1 cellular context compared by ENCODE assay signal in the genomic region with DNA sequence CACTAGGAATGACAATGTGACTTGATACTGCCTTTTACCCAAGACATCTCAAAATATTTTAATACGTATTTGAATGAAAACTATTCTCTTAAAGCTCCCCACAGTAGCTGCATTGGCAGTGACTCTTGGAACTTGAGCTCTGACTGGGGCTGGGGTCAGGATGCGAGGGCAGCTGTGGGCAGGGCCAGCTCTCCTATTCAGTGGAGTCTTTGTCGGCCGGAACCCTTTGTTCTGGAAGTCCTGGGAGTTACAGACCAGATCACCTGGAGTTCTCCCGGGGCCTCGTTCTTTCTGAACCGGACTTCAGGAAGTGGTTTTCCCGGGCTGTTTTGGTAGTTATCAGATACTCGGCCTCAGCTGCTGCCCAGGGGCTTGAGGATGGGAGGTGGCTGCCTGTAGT.
TF ChIP-seq lines count a peak whose summit lies in the region.

No MANE protein-coding gene starts in this region.

TF ChIP-seq in HepG2, 621 proteins besides CTCF, POLR2A, EP300 and RAD21 (continued from another document and continues in another):
- no peak for TF ChIP-seq ZBTB44 (CRISPR knock-in tag; IDR thresholded peaks at IDR 0.05)
- TF ChIP-seq, protein P1, sequence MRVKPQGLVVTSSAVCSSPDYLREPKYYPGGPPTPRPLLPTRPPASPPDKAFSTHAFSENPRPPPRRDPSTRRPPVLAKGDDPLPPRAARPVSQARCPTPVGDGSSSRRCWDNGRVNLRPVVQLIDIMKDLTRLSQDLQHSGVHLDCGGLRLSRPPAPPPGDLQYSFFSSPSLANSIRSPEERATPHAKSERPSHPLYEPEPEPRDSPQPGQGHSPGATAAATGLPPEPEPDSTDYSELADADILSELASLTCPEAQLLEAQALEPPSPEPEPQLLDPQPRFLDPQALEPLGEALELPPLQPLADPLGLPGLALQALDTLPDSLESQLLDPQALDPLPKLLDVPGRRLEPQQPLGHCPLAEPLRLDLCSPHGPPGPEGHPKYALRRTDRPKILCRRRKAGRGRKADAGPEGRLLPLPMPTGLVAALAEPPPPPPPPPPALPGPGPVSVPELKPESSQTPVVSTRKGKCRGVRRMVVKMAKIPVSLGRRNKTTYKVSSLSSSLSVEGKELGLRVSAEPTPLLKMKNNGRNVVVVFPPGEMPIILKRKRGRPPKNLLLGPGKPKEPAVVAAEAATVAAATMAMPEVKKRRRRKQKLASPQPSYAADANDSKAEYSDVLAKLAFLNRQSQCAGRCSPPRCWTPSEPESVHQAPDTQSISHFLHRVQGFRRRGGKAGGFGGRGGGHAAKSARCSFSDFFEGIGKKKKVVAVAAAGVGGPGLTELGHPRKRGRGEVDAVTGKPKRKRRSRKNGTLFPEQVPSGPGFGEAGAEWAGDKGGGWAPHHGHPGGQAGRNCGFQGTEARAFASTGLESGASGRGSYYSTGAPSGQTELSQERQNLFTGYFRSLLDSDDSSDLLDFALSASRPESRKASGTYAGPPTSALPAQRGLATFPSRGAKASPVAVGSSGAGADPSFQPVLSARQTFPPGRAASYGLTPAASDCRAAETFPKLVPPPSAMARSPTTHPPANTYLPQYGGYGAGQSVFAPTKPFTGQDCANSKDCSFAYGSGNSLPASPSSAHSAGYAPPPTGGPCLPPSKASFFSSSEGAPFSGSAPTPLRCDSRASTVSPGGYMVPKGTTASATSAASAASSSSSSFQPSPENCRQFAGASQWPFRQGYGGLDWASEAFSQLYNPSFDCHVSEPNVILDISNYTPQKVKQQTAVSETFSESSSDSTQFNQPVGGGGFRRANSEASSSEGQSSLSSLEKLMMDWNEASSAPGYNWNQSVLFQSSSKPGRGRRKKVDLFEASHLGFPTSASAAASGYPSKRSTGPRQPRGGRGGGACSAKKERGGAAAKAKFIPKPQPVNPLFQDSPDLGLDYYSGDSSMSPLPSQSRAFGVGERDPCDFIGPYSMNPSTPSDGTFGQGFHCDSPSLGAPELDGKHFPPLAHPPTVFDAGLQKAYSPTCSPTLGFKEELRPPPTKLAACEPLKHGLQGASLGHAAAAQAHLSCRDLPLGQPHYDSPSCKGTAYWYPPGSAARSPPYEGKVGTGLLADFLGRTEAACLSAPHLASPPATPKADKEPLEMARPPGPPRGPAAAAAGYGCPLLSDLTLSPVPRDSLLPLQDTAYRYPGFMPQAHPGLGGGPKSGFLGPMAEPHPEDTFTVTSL (CRISPR knock-in tag; IDR thresholded peaks at IDR 0.05; ENCODE audit: borderline replicate concordance) = no peak
- no peak for TF ChIP-seq FOXJ3 (CRISPR knock-in tag; IDR thresholded peaks at IDR 0.05; ENCODE audit: borderline replicate concordance)
- no peak for TF ChIP-seq ZNF331 (CRISPR knock-in tag; IDR thresholded peaks at IDR 0.05)
- TF ChIP-seq ZNF431 (CRISPR knock-in tag; IDR thresholded peaks at IDR 0.05; ENCODE audit: borderline replicate concordance, low read depth) = no peak
- TF ChIP-seq ZNF616 (CRISPR knock-in tag; IDR thresholded peaks at IDR 0.05; ENCODE audit: low read depth) = no peak
- no peak for TF ChIP-seq ZNF780A (CRISPR knock-in tag; IDR thresholded peaks at IDR 0.05)
- TF ChIP-seq TERF1 (CRISPR knock-in tag; IDR thresholded peaks at IDR 0.05) = no peak
- TF ChIP-seq NFE2L1 (CRISPR knock-in tag; IDR thresholded peaks at IDR 0.05; ENCODE audit: borderline replicate concordance) = no peak
- TF ChIP-seq, protein P2, sequence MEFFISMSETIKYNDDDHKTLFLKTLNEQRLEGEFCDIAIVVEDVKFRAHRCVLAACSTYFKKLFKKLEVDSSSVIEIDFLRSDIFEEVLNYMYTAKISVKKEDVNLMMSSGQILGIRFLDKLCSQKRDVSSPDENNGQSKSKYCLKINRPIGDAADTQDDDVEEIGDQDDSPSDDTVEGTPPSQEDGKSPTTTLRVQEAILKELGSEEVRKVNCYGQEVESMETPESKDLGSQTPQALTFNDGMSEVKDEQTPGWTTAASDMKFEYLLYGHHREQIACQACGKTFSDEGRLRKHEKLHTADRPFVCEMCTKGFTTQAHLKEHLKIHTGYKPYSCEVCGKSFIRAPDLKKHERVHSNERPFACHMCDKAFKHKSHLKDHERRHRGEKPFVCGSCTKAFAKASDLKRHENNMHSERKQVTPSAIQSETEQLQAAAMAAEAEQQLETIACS (CRISPR knock-in tag; IDR thresholded peaks at IDR 0.05) = no peak
- no peak for TF ChIP-seq CCDC6 (CRISPR knock-in tag; IDR thresholded peaks at IDR 0.05)
- TF ChIP-seq ZNF354B (CRISPR knock-in tag; IDR thresholded peaks at IDR 0.05) = no peak
- TF ChIP-seq NPAS2 (CRISPR knock-in tag; IDR thresholded peaks at IDR 0.05; ENCODE audit: borderline replicate concordance) = no peak
- no peak for TF ChIP-seq ZKSCAN1 (IDR thresholded peaks at IDR 0.05; ENCODE audit: low read length)
- TF ChIP-seq ZBTB1 (CRISPR knock-in tag; IDR thresholded peaks at IDR 0.05; ENCODE audit: borderline replicate concordance) = no peak
- no peak for TF ChIP-seq ZNF629 (CRISPR knock-in tag; conservative IDR thresholded peaks at IDR 0.05)
- TF ChIP-seq REL (CRISPR knock-in tag; conservative IDR thresholded peaks at IDR 0.05) = no peak
- no peak for TF ChIP-seq SP2 (CRISPR knock-in tag; IDR thresholded peaks at IDR 0.05)
- TF ChIP-seq SOX13 (IDR thresholded peaks at IDR 0.05) = no peak; the same call in 1 of the 2 replicates
- TF ChIP-seq SOX13 (CRISPR knock-in tag; conservative IDR thresholded peaks at IDR 0.05 in 1 of 2, IDR thresholded peaks at IDR 0.05 in 1 of 2) = peak in 1 of 2 experiments; percentile 88; a peak in 2 of 4 replicates
- 0 out of 2 replicates have a peak, but pooled peaks have one; percentile 17 for TF ChIP-seq FOSL2 (CRISPR knock-in tag; IDR thresholded peaks at IDR 0.05)
- TF ChIP-seq ZNF792 (CRISPR knock-in tag; IDR thresholded peaks at IDR 0.05) = no peak
- no peak for TF ChIP-seq PLRG1 (conservative IDR thresholded peaks at IDR 0.05)
- TF ChIP-seq ZNF484 (CRISPR knock-in tag; IDR thresholded peaks at IDR 0.05; ENCODE audit: borderline replicate concordance, low read depth) = no peak
- peak; percentile 84 for TF ChIP-seq PAXIP1 (CRISPR knock-in tag; conservative IDR thresholded peaks at IDR 0.05)
- TF ChIP-seq ZNF598 (CRISPR knock-in tag; IDR thresholded peaks at IDR 0.05; ENCODE audit: borderline replicate concordance) = no peak
- no peak for TF ChIP-seq ATF1 (CRISPR knock-in tag; IDR thresholded peaks at IDR 0.05)
- no peak for TF ChIP-seq ADNP (CRISPR knock-in tag; IDR thresholded peaks at IDR 0.05)
- no peak for TF ChIP-seq ZNF441 (CRISPR knock-in tag; IDR thresholded peaks at IDR 0.05; ENCODE audit: borderline replicate concordance)
- no peak for TF ChIP-seq GATAD1 (CRISPR knock-in tag; IDR thresholded peaks at IDR 0.05)
- TF ChIP-seq ZNF12 (CRISPR knock-in tag; IDR thresholded peaks at IDR 0.05) = no peak
- TF ChIP-seq JUNB (CRISPR knock-in tag; IDR thresholded peaks at IDR 0.05; ENCODE audit: borderline replicate concordance) = no peak
- no peak for TF ChIP-seq MTA3 (CRISPR knock-in tag; IDR thresholded peaks at IDR 0.05)
- TF ChIP-seq, protein P3, sequence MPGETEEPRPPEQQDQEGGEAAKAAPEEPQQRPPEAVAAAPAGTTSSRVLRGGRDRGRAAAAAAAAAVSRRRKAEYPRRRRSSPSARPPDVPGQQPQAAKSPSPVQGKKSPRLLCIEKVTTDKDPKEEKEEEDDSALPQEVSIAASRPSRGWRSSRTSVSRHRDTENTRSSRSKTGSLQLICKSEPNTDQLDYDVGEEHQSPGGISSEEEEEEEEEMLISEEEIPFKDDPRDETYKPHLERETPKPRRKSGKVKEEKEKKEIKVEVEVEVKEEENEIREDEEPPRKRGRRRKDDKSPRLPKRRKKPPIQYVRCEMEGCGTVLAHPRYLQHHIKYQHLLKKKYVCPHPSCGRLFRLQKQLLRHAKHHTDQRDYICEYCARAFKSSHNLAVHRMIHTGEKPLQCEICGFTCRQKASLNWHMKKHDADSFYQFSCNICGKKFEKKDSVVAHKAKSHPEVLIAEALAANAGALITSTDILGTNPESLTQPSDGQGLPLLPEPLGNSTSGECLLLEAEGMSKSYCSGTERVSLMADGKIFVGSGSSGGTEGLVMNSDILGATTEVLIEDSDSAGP (CRISPR knock-in tag; IDR thresholded peaks at IDR 0.05; ENCODE audit: borderline replicate concordance) = no peak
- TF ChIP-seq ZNF652 (CRISPR knock-in tag; IDR thresholded peaks at IDR 0.05; ENCODE audit: borderline replicate concordance, low read depth) = no peak
- TF ChIP-seq, protein P4, sequence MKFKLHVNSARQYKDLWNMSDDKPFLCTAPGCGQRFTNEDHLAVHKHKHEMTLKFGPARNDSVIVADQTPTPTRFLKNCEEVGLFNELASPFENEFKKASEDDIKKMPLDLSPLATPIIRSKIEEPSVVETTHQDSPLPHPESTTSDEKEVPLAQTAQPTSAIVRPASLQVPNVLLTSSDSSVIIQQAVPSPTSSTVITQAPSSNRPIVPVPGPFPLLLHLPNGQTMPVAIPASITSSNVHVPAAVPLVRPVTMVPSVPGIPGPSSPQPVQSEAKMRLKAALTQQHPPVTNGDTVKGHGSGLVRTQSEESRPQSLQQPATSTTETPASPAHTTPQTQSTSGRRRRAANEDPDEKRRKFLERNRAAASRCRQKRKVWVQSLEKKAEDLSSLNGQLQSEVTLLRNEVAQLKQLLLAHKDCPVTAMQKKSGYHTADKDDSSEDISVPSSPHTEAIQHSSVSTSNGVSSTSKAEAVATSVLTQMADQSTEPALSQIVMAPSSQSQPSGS (CRISPR knock-in tag; IDR thresholded peaks at IDR 0.05) = no peak
- TF ChIP-seq FOXC1 (CRISPR knock-in tag; IDR thresholded peaks at IDR 0.05; ENCODE audit: borderline replicate concordance) = no peak
- peak; percentile 41; the same call in 1 of the 2 replicates for TF ChIP-seq CREM (IDR thresholded peaks at IDR 0.05)
- no peak for TF ChIP-seq CREM (CRISPR knock-in tag; IDR thresholded peaks at IDR 0.05)
- no peak for TF ChIP-seq KDM5B (CRISPR knock-in tag; IDR thresholded peaks at IDR 0.05; ENCODE audit: borderline replicate concordance)
- 0 out of 2 replicates have a peak, but pooled peaks have one; percentile 6 for TF ChIP-seq ZBTB43 (CRISPR knock-in tag; conservative IDR thresholded peaks at IDR 0.05)
- no peak for TF ChIP-seq GABPB1 (CRISPR knock-in tag; IDR thresholded peaks at IDR 0.05)
- TF ChIP-seq, protein P5, sequence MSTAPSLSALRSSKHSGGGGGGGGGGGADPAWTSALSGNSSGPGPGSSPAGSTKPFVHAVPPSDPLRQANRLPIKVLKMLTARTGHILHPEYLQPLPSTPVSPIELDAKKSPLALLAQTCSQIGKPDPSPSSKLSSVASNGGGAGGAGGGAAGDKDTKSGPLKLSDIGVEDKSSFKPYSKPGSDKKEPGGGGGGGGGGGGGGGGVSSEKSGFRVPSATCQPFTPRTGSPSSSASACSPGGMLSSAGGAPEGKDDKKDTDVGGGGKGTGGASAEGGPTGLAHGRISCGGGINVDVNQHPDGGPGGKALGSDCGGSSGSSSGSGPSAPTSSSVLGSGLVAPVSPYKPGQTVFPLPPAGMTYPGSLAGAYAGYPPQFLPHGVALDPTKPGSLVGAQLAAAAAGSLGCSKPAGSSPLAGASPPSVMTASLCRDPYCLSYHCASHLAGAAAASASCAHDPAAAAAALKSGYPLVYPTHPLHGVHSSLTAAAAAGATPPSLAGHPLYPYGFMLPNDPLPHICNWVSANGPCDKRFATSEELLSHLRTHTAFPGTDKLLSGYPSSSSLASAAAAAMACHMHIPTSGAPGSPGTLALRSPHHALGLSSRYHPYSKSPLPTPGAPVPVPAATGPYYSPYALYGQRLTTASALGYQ (CRISPR knock-in tag; IDR thresholded peaks at IDR 0.05) = no peak
